8 cellular contexts compared by ENCODE assay signal in the genomic region with DNA sequence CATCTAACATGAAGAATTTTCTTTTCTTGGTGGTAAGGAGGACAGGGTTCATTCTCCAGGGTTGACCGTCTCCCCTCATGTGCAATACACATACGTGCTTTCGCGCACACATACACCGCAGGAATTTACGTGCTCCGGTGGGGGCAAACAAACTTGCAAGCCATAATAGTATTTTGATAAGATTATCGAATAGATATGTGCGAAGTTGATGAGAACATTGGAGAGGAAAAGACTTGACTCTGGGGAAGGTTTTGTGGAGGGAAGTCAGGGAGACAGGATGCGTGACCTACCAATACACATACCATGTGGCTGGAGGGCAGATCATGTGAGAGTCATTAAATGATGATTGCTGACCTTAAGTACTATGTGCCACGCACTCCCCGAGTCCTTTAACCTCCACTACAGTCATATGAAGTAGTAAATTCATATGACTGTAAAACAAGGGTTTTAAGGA. TPM values are rescaled to one million over a fixed set of nuclear protein-coding genes. Genes with fewer than 3 reads are reported as not detected.
A peak's percentile ranks its signal among the peaks of the same experiment; 100 is the strongest.
DNase-seq lines count a peak whose midpoint lies in the region; FAIRE-seq lines count a peak whose summit lies in the region.

No MANE protein-coding gene starts in this region.

- H3K4me1 ChIP-seq in NT2/D1 (ENCODE audit: insufficient read depth, insufficient read length) = peaks cover 4% of the 10 kb centered on the region
- H3K4me1 ChIP-seq in mucosa of stomach (ENCODE audit: control insufficient read depth, insufficient read depth, low read length) = peaks cover 10% of the 10 kb centered on the region

- no peaks in the 10 kb centered on the region for H3K9me3 Mint-ChIP-seq in activated naive CD4-positive, alpha-beta T cell treated with anti-CD3 and anti-CD28 coated beads, Interleukin-2, amount 10 ng/mL, durations not matched to agents 7 days and 5 days

- H3K4me1 Mint-ChIP-seq in activated naive CD4-positive, alpha-beta T cell treated with anti-CD3 and anti-CD28 coated beads, Interleukin-2, amount 10 ng/mL, durations not matched to agents 7 days and 5 days = peaks cover 48% of the 10 kb centered on the region

- peaks cover 8% of the 10 kb centered on the region for H3K36me3 ChIP-seq in NT2/D1 (ENCODE audit: insufficient read depth, insufficient read length, low read length)
- no peaks in the 10 kb centered on the region for H3K36me3 ChIP-seq in mucosa of stomach (ENCODE audit: control insufficient read depth, insufficient read depth, low read length)

- peak overlapping the region; percentile 92 for H3K27ac Mint-ChIP-seq in activated naive CD4-positive, alpha-beta T cell treated with anti-CD3 and anti-CD28 coated beads, Interleukin-2, amount 10 ng/mL, durations not matched to agents 7 days and 5 days

- no peaks in the 10 kb centered on the region for H3K27me3 ChIP-seq in NT2/D1 (ENCODE audit: insufficient read depth, insufficient read length)
- no peaks in the 10 kb centered on the region for H3K27me3 ChIP-seq in mucosa of stomach (ENCODE audit: control insufficient read depth, insufficient read depth, low read length)

- peak overlapping the region; percentile 94 for H3K4me3 Mint-ChIP-seq in activated naive CD4-positive, alpha-beta T cell treated with anti-CD3 and anti-CD28 coated beads, Interleukin-2, amount 10 ng/mL, durations not matched to agents 7 days and 5 days

- H3K27me3 Mint-ChIP-seq in activated naive CD4-positive, alpha-beta T cell treated with anti-CD3 and anti-CD28 coated beads, Interleukin-2, amount 10 ng/mL, durations not matched to agents 7 days and 5 days = no peaks in the 10 kb centered on the region

- DNase-seq in activated naive CD4-positive, alpha-beta T cell treated with anti-CD3 and anti-CD28 coated beads, Interleukin-2, amount 10 ng/mL, durations not matched to agents 7 days and 5 days = no peak
- no peak for DNase-seq in activated naive CD4-positive, alpha-beta T cell treated with Interleukin-2 at 50 U/mL for 16 hours
- no peak for DNase-seq in NT2/D1 (ENCODE audit: low read depth, low spot score)
- DNase-seq in cerebellar cortex (ENCODE audit: low spot score) = peak; percentile 94
- no peak for DNase-seq in frontal cortex (ENCODE audit: low spot score in 2 of 2)
- DNase-seq in cerebellar nuclear complex (lab: John Stamatoyannopoulos, UW) = no peak
- no peak for DNase-seq in NCI-H1694 treated with DMSO at 0.1 percent for 48 hours (lab: John Stamatoyannopoulos, UW)

- H3K9me3 ChIP-seq in NT2/D1 (ENCODE audit: insufficient read depth, low read length) (no peaks in the 10 kb centered on the region), mucosa of stomach (ENCODE audit: control insufficient read depth, low read length) (no peaks in the 10 kb centered on the region)

- peak overlapping the region; percentile 84 for H3K4me3 ChIP-seq in NT2/D1 (ENCODE audit: insufficient read length, low read depth)
- H3K4me3 ChIP-seq in mucosa of stomach (ENCODE audit: low read length) = peak overlapping the region; percentile 87

- CTCF ChIA-PET in activated naive CD4-positive, alpha-beta T cell treated with anti-CD3 and anti-CD28 coated beads, Interleukin-2, amount 10 ng/mL, durations not matched to agents 7 days and 5 days (lab: Charles Lee) = no interaction called here

- peaks cover 2% of the 10 kb centered on the region for H3K36me3 Mint-ChIP-seq in activated naive CD4-positive, alpha-beta T cell treated with anti-CD3 and anti-CD28 coated beads, Interleukin-2, amount 10 ng/mL, durations not matched to agents 7 days and 5 days

- H3K9ac ChIP-seq in NT2/D1 (ENCODE audit: insufficient read length, low read depth) = peak overlapping the region; percentile 87
- peak overlapping the region; percentile 73 for H3K9ac ChIP-seq in mucosa of stomach (ENCODE audit: low read length)

- no peak for FAIRE-seq in frontal cortex (lab: Jason Lieb, UNC)

RNA-seq across cellular contexts. Expression of gene RAD51B, which starts 0.9 kb away (rescaled TPM):
- total RNA-seq in frontal cortex = 5.3 TPM

RNA-seq across cellular contexts. Expression of gene ZFYVE26, which starts 4.1 kb away (rescaled TPM):
- 14.7 TPM for total RNA-seq in frontal cortex
